8 cellular contexts compared by ENCODE assay signal in genomic region chr7:23013715-23014649, GRCh38. TPM values are rescaled to one million over a fixed set of nuclear protein-coding genes. Genes with fewer than 3 reads are reported as not detected.
DNase-seq lines count a peak whose midpoint lies in the region; ATAC-seq and TF ChIP-seq lines count a peak whose summit lies in the region.

Gene HYCC1 (minus strand): TSS chr7:23014130. CDS start chr7:22991111, 23,019 bp downstream.

- peak; percentile 95 for DNase-seq in GM10266 (ENCODE audit: extremely low spot score)
- DNase-seq in NCI-H1048 (lab: John Stamatoyannopoulos, UW) = peak; percentile 94
- DNase-seq in glomerular endothelial cell (ENCODE audit: extremely low read depth, low read depth, low spot score) = peak; percentile 94
- peak; percentile 97 for DNase-seq in omental fat pad (ENCODE audit: low spot score)
- DNase-seq in testis = peak; percentile 100

- peak within 1 kb of the TSS in 1 of 2 donors; percentile 83 for H3K27ac ChIP-seq in testis

- no peaks in the 10 kb centered on the region for H3K9me3 ChIP-seq in testis

- H3K27me3 Mint-ChIP-seq in activated naive CD4-positive, alpha-beta T cell treated with anti-CD3 and anti-CD28 coated beads, Interleukin-2, amount 50 U/mL, for 24 hours = no peaks in the 10 kb centered on the region

- ATAC-seq in HG02588 (IDR thresholded peaks at IDR 0.05; ENCODE audit: unreplicated experiment) = peak; percentile 96
- peak; percentile 100 for ATAC-seq in SK-N-SH treated with all-trans-retinoic acid at 6 μM for 48 hours
- ATAC-seq in omental fat pad (ENCODE audit: low FRiP score) = peak; percentile 100

- peak within 1 kb of the TSS; percentile 96 for H3K27ac Mint-ChIP-seq in activated naive CD4-positive, alpha-beta T cell treated with anti-CD3 and anti-CD28 coated beads, Interleukin-2, amount 50 U/mL, for 24 hours

- peaks cover 17% of the 10 kb centered on the region for H3K4me1 ChIP-seq in testis

- H3K4me3 Mint-ChIP-seq in activated naive CD4-positive, alpha-beta T cell treated with anti-CD3 and anti-CD28 coated beads, Interleukin-2, amount 50 U/mL, for 24 hours = peak within 1 kb of the TSS; percentile 97

- intact Hi-C loops in testis (cut with DNase I; ENCODE audit: low total_unique reads) = no loop called here

- peak; percentile 98 for TF ChIP-seq POLR2A in testis (IDR thresholded peaks at IDR 0.05)

- peak; percentile 56 for TF ChIP-seq CTCF in GM10266 (IDR thresholded peaks at IDR 0.05; ENCODE audit: control insufficient read depth, insufficient read depth, low read depth, missing control alignments)
- TF ChIP-seq CTCF in omental fat pad (IDR thresholded peaks at IDR 0.05) = peak in 1 of 3 donors; percentile 40
- peak; percentile 66 to 82 (median 72) for TF ChIP-seq CTCF in testis (IDR thresholded peaks at IDR 0.05)

- WGBS in testis, 2 donors = 1 to 2% methylated on average over 15 to 41 of the region's 61 CpGs

- peaks cover 31% of the 10 kb centered on the region for H3K4me1 Mint-ChIP-seq in activated naive CD4-positive, alpha-beta T cell treated with anti-CD3 and anti-CD28 coated beads, Interleukin-2, amount 50 U/mL, for 24 hours

- H3K4me3 ChIP-seq in testis = peak within 1 kb of the TSS; percentile 76 to 89

- no peaks in the 10 kb centered on the region for H3K36me3 ChIP-seq in testis (ENCODE audit: low read depth, missing control alignments)

- no peaks in the 10 kb centered on the region for H3K36me3 Mint-ChIP-seq in activated naive CD4-positive, alpha-beta T cell treated with anti-CD3 and anti-CD28 coated beads, Interleukin-2, amount 50 U/mL, for 24 hours

- no peaks in the 10 kb centered on the region for H3K9me3 Mint-ChIP-seq in activated naive CD4-positive, alpha-beta T cell treated with anti-CD3 and anti-CD28 coated beads, Interleukin-2, amount 50 U/mL, for 24 hours

- H3K27me3 ChIP-seq in testis = no peaks in the 10 kb centered on the region

TF ChIP-seq in SK-N-SH treated with all-trans-retinoic acid at 6 μM for 48 hours, 23 proteins besides CTCF, POLR2A, EP300 and RAD21:
- no peak for TF ChIP-seq RARB (CRISPR knock-in tag; IDR thresholded peaks at IDR 0.05)
- no peak for TF ChIP-seq TOX (CRISPR knock-in tag; IDR thresholded peaks at IDR 0.05; ENCODE audit: borderline replicate concordance)
- no peak for TF ChIP-seq CSDC2 (CRISPR knock-in tag; IDR thresholded peaks at IDR 0.05)
- no peak for TF ChIP-seq PATZ1 (CRISPR knock-in tag; IDR thresholded peaks at IDR 0.05; ENCODE audit: borderline replicate concordance)
- no peak for TF ChIP-seq ARNTL (CRISPR knock-in tag; IDR thresholded peaks at IDR 0.05; ENCODE audit: borderline replicate concordance, low read depth)
- no peak for TF ChIP-seq SNAI2 (CRISPR knock-in tag; IDR thresholded peaks at IDR 0.05)
- no peak for TF ChIP-seq ESRRG (CRISPR knock-in tag; IDR thresholded peaks at IDR 0.05)
- TF ChIP-seq OSR1 (CRISPR knock-in tag; IDR thresholded peaks at IDR 0.05) = no peak
- TF ChIP-seq BACH2 (CRISPR knock-in tag; IDR thresholded peaks at IDR 0.05; ENCODE audit: borderline replicate concordance) = no peak
- TF ChIP-seq CREB5 (CRISPR knock-in tag; IDR thresholded peaks at IDR 0.05; ENCODE audit: low read depth) = no peak
- no peak for TF ChIP-seq TSHZ2 (CRISPR knock-in tag; IDR thresholded peaks at IDR 0.05)
- TF ChIP-seq ZNF70 (CRISPR knock-in tag; IDR thresholded peaks at IDR 0.05) = no peak
- TF ChIP-seq GLIS3 (CRISPR knock-in tag; IDR thresholded peaks at IDR 0.05) = no peak

RNA-seq across cellular contexts. Expression of gene HYCC1, which starts in this region (rescaled TPM):
- total RNA-seq in glomerular endothelial cell (64.2 and 68.2 TPM in 2 replicates), omental fat pad (100 to 1,000 TPM in 1 of 4 donors, 10 to 100 TPM in 3; 46.1 to 107 (median 65.2) TPM), testis (10 to 100 TPM; 19.3 to 22.0 TPM)
- polyA plus RNA-seq in testis (ENCODE audit: insufficient read depth, low read depth, low replicate concordance) = 43.6 TPM
